In genomic region chr17:34082404-34082803, GRCh38 we compare ENCODE assay signal across 34 cellular contexts.
"Had no signal": no experiment of that assay in that cellular context is flagged by ENCODE, and none has a peak within 500 bp of the region (broad histone marks: within the 10 kb centered on the region; RNA-seq: fewer than 3 reads in every experiment).

No MANE protein-coding gene starts in this region.

- H3K27ac ChIP-seq: adrenal gland, body of pancreas, brain microvascular endothelial cell, breast epithelium, WERI-Rb-1 had no signal

- H3K4me1 ChIP-seq: adrenal gland, body of pancreas, breast epithelium had no signal

- H3K36me3 ChIP-seq: adrenal gland, brain microvascular endothelial cell, breast epithelium, WERI-Rb-1 had no signal

- H3K4me3 ChIP-seq: adrenal gland, body of pancreas, breast epithelium had no signal

- H3K27me3 ChIP-seq: adrenal gland, body of pancreas, brain microvascular endothelial cell had no signal

- DNase-seq: activated CD4-positive, alpha-beta memory T cell treated with anti-CD3 and anti-CD28 coated beads, Interleukin-2, amount 10 ng/mL, durations not matched to agents 7 days and 5 days; activated CD4-positive, alpha-beta T cell treated with anti-CD3 and anti-CD28 coated beads for 1 hour; activated CD4-positive, alpha-beta T cell treated with anti-CD3 and anti-CD28 coated beads for 36 hours; activated CD4-positive, alpha-beta T cell treated with anti-CD3 and anti-CD28 coated beads for 48 hours; activated CD4-positive, alpha-beta T cell treated with anti-CD3 and anti-CD28 coated beads, Interleukin-2, amount 10 ng/mL, durations not matched to agents 7 days and 5 days; activated CD4-positive, alpha-beta T cell treated with anti-CD3 and anti-CD28 coated beads, Interleukin-2, amount 50 U/mL, for 48 hours; activated CD4-positive, CD25-positive, alpha-beta regulatory T cell; activated CD8-positive, alpha-beta memory T cell treated with anti-CD3 and anti-CD28 coated beads for 24 hours; activated CD8-positive, alpha-beta memory T cell treated with anti-CD3 and anti-CD28 coated beads, Interleukin-2, amount 10 ng/mL, durations not matched to agents 7 days and 5 days; activated CD8-positive, alpha-beta memory T cell treated with anti-CD3 and anti-CD28 coated beads, Interleukin-2, amount 50 U/mL, for 48 hours; activated CD8-positive, alpha-beta T cell treated with anti-CD3 and anti-CD28 coated beads, Interleukin-2, amount 10 ng/mL, durations not matched to agents 7 days and 5 days; activated effector memory CD4-positive, alpha-beta T cell treated with anti-CD3 and anti-CD28 coated beads, Interleukin-2, amount 50 U/mL, for 16 hours; activated gamma-delta T cell treated with Interleukin-2 at 50 U/mL for 16 hours; activated naive CD4-positive, alpha-beta T cell; activated naive CD4-positive, alpha-beta T cell treated with anti-CD3 and anti-CD28 coated beads for 36 hours; activated naive CD4-positive, alpha-beta T cell treated with anti-CD3 and anti-CD28 coated beads, Interleukin-2, amount 50 U/mL, for 16 hours; activated naive CD8-positive, alpha-beta T cell treated with anti-CD3 and anti-CD28 coated beads for 36 hours; activated T-cell treated with anti-CD3 and anti-CD28 coated beads, Interleukin-2, amount 50 U/mL, for 24 hours; activated T-cell treated with anti-CD3 and anti-CD28 coated beads, Interleukin-2, amount 50 U/mL, for 72 hours; adrenal gland; amniotic stem cell; aorta; body of pancreas; brain microvascular endothelial cell; central memory CD4-positive, alpha-beta T cell; T-helper 1 cell; T-helper 2 cell; T-helper 9 cell; WERI-Rb-1 had no signal

- ATAC-seq: activated CD4-positive, alpha-beta T cell treated with anti-CD3 and anti-CD28 coated beads for 36 hours; activated CD4-positive, CD25-positive, alpha-beta regulatory T cell treated with anti-CD3 and anti-CD28 coated beads, Interleukin-2, amount 50 U/mL, for 24 hours; activated CD8-positive, alpha-beta memory T cell treated with anti-CD3 and anti-CD28 coated beads, Interleukin-2, amount 10 ng/mL, durations not matched to agents 7 days and 5 days; activated CD8-positive, alpha-beta T cell treated with anti-CD3 and anti-CD28 coated beads, Interleukin-2, amount 10 ng/mL, durations not matched to agents 7 days and 5 days; activated naive CD4-positive, alpha-beta T cell treated with anti-CD3 and anti-CD28 coated beads, Interleukin-2, amount 50 U/mL, for 72 hours; activated T-cell treated with anti-CD3 and anti-CD28 coated beads, Interleukin-2, amount 50 U/mL, for 72 hours; activated T-helper 17 cell treated with anti-CD3 and anti-CD28 coated beads, Interleukin-2, amount 50 U/mL, for 72 hours; body of pancreas; WTC11 had no signal

- H3K9me3 ChIP-seq: adrenal gland, body of pancreas, breast epithelium had no signal
